8 cellular contexts compared by ENCODE assay signal in the genomic region with DNA sequence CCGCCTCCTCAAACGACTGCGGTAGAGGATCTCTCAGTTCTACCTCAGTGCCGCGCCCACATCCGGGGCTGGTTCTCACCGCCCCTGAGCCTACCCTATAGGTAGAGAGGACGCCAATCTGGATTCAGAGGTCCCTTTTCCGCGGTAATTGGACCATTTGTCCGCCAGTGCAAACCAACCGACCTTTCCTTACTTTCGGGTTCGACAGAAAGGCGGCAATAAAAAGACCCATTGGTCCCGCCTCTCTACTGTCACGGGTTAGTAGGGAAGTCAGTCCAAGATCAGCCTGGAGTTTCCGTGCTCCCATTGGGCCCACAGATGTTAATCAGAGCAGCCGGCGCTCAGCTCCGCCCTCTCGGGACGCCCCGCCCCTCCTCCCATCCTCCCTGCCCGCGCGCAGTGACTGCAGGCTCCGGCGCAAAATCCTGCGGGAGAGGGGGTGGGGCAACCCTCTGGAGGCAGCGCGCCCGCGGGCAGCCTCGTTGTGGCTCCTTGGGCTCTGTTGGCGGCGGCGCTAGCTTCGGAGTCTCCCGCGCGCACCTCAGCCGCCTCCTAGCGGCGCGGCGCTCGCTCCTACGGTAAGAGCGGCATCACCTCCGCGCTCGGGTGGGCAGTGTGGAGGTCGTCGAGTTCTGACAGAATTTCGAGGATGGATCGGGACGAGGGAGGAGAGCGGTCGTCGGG.
DNase-seq lines count a peak whose midpoint lies in the region; ATAC-seq lines count a peak whose summit lies in the region.

A gene (plus strand): TSS at position 380 of the 684 bp plus-strand sequence.
A gene with protein sequence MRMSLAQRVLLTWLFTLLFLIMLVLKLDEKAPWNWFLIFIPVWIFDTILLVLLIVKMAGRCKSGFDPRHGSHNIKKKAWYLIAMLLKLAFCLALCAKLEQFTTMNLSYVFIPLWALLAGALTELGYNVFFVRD (minus strand): TSS at position 41 of the 684 bp plus-strand sequence. CDS start 4,061 bp downstream, outside the sequence.

- DNase-seq in AML-193 (lab: John Stamatoyannopoulos, UW): peak; percentile 99
- DNase-seq in NCI-H446 (lab: John Stamatoyannopoulos, UW): peak; percentile 88 to 94
- DNase-seq in activated CD4-positive, CD25-positive, alpha-beta regulatory T cell treated with anti-CD3 and anti-CD28 coated beads, Interleukin-2, amount 50 U/mL, for 16 hours (ENCODE audit: low read depth, low spot score): peak; percentile 91
- DNase-seq in cerebellar cortex (ENCODE audit: low spot score): peak; percentile 100
- peak; percentile 100 for DNase-seq in iris pigment epithelial cell (ENCODE audit: low read depth)
- peak; percentile 89 to 96 for DNase-seq in stimulated activated CD4-positive, alpha-beta T cell treated with anti-CD3 and anti-CD28 coated beads, Interleukin-12 subunit alpha, Interleukin-12 subunit beta, amount 100 ng/mL, for 24 hours (ENCODE audit: low read depth in 2 of 2)

- ATAC-seq in GM19035 (IDR thresholded peaks at IDR 0.05; ENCODE audit: unreplicated experiment) (peak; percentile 91), HG03354 (IDR thresholded peaks at IDR 0.05; ENCODE audit: poor library complexity, severe bottlenecking, unreplicated experiment) (peak; percentile 91)

Comparison
In these comparisons a context has a peak if more than half of its experiments do, and no peak if none do; other contexts are left out.
1. Peak in every context shown above with its lines: DNase-seq and ATAC-seq.